In genomic region chr5:52895070-52895469, GRCh38 we compare ENCODE assay signal across 12 cellular contexts.
A peak's percentile ranks its signal among the peaks of the same experiment; 100 is the strongest.
DNase-seq lines count a peak whose midpoint lies in the region; ATAC-seq and TF ChIP-seq lines count a peak whose summit lies in the region.
"Had no signal": no experiment of that assay in that cellular context is flagged by ENCODE, and none has a peak within 500 bp of the region (broad histone marks: within the 10 kb centered on the region; RNA-seq: fewer than 3 reads in every experiment).

No MANE protein-coding gene starts in this region.

- ATAC-seq in CD4-positive, alpha-beta T cell (ENCODE audit: poor library complexity): no peak
- ATAC-seq in left ventricle myocardium superior (peak; percentile 70), GM18520 (IDR thresholded peaks at IDR 0.05; ENCODE audit: unreplicated experiment) (no peak), HG02798 (IDR thresholded peaks at IDR 0.05; ENCODE audit: poor library complexity, unreplicated experiment) (no peak)
- ATAC-seq: body of pancreas had no signal

- H3K4me1 ChIP-seq in rectal smooth muscle tissue (ENCODE audit: control insufficient read depth, insufficient read depth, low read length): peaks cover 28% of the 10 kb centered on the region

- TF ChIP-seq CTCF in CD4-positive, alpha-beta T cell (IDR thresholded peaks at IDR 0.05): no peak

- POLR2A ChIA-PET in CD4-positive, alpha-beta T cell (lab: Charles Lee): no interaction called here

- no peak overlapping the region for H3K4me3 Mint-ChIP-seq in CD4-positive, alpha-beta T cell
- no peak overlapping the region for H3K4me3 Mint-ChIP-seq in activated naive CD8-positive, alpha-beta T cell treated with anti-CD3 and anti-CD28 coated beads for 36 hours

- H3K4me3 ChIP-seq in rectal smooth muscle tissue (ENCODE audit: low read length): no peak overlapping the region
- H3K4me3 ChIP-seq: body of pancreas had no signal

- H3K27ac Mint-ChIP-seq in CD4-positive, alpha-beta T cell: peak overlapping the region; percentile 12
- no peak overlapping the region for H3K27ac Mint-ChIP-seq in activated naive CD8-positive, alpha-beta T cell treated with anti-CD3 and anti-CD28 coated beads for 36 hours
- H3K27ac Mint-ChIP-seq: progenitor cell of endocrine pancreas had no signal

- intact Hi-C loops in CD4-positive, alpha-beta T cell (cut with DNase I, micrococcal nuclease): no loop called here
- intact Hi-C loops in left ventricle myocardium superior (cut with micrococcal nuclease): loop anchor here (10.0 kb wide), 2 partner anchors 90 to 210 kb away; no protein-coding TSS in a partner anchor

- no peaks in the 10 kb centered on the region for H3K9me3 Mint-ChIP-seq in CD4-positive, alpha-beta T cell
- H3K9me3 Mint-ChIP-seq in activated naive CD8-positive, alpha-beta T cell treated with anti-CD3 and anti-CD28 coated beads for 36 hours: no peaks in the 10 kb centered on the region

- no peaks in the 10 kb centered on the region for H3K36me3 ChIP-seq in rectal smooth muscle tissue (ENCODE audit: control insufficient read depth, insufficient read depth, low read length)

- CTCF ChIA-PET in CD4-positive, alpha-beta T cell (lab: Charles Lee): no interaction called here

- H3K9me3 ChIP-seq in CD4-positive, alpha-beta T cell (ENCODE audit: control insufficient read depth, low read length): no peaks in the 10 kb centered on the region
- H3K9me3 ChIP-seq: body of pancreas had no signal

- H3K9ac ChIP-seq in rectal smooth muscle tissue (ENCODE audit: low read length): no peak overlapping the region

- DNase-seq in CD4-positive, alpha-beta T cell: no peak
- DNase-seq in NCI-H82 treated with DMSO at 0.1 percent for 48 hours (lab: John Stamatoyannopoulos, UW; ENCODE audit: unreplicated experiment) (peak; percentile 4), left ventricle myocardium superior (no peak)
- DNase-seq in stimulated activated naive CD4-positive, alpha-beta T cell treated with Interleukin-2 at 50 U/mL for 16 hours (lab: John Stamatoyannopoulos, UW): no peak
- DNase-seq in activated naive CD8-positive, alpha-beta T cell treated with anti-CD3 and anti-CD28 coated beads for 36 hours: no peak
- DNase-seq: activated effector memory CD4-positive, alpha-beta T cell treated with anti-CD3 and anti-CD28 coated beads, Interleukin-2, amount 50 U/mL, for 16 hours; OCI-M1 had no signal

- H3K4me1 Mint-ChIP-seq in CD4-positive, alpha-beta T cell (ENCODE audit: low read depth): peaks cover 12% of the 10 kb centered on the region
- peaks cover 4% of the 10 kb centered on the region for H3K4me1 Mint-ChIP-seq in activated naive CD8-positive, alpha-beta T cell treated with anti-CD3 and anti-CD28 coated beads for 36 hours

- no peak overlapping the region for H3K27ac ChIP-seq in CD4-positive, alpha-beta T cell (ENCODE audit: low read depth, low read length)
- H3K27ac ChIP-seq in rectal smooth muscle tissue (ENCODE audit: low read depth, low read length): peak overlapping the region; percentile 44

- peaks cover 14% of the 10 kb centered on the region for H3K27me3 Mint-ChIP-seq in CD4-positive, alpha-beta T cell
- H3K27me3 Mint-ChIP-seq in activated naive CD8-positive, alpha-beta T cell treated with anti-CD3 and anti-CD28 coated beads for 36 hours: no peaks in the 10 kb centered on the region
- H3K27me3 Mint-ChIP-seq: progenitor cell of endocrine pancreas had no signal

- no peaks in the 10 kb centered on the region for H3K36me3 Mint-ChIP-seq in CD4-positive, alpha-beta T cell (ENCODE audit: low read depth)
- H3K36me3 Mint-ChIP-seq in activated naive CD8-positive, alpha-beta T cell treated with anti-CD3 and anti-CD28 coated beads for 36 hours: peaks cover 4% of the 10 kb centered on the region

- H3K27me3 ChIP-seq in CD4-positive, alpha-beta T cell (ENCODE audit: control insufficient read depth, insufficient read depth, low read length): no peaks in the 10 kb centered on the region
- no peaks in the 10 kb centered on the region for H3K27me3 ChIP-seq in rectal smooth muscle tissue (ENCODE audit: control insufficient read depth, insufficient read depth, low read length)
- H3K27me3 ChIP-seq: body of pancreas had no signal
